ENCODE assay signal across 8 cellular contexts in genomic region chr16:89324056-89325010, GRCh38.
DNase-seq lines count a peak whose midpoint lies in the region; ATAC-seq and TF ChIP-seq lines count a peak whose summit lies in the region.

No MANE protein-coding gene starts in this region.

- peaks cover 71% of the 10 kb centered on the region for H3K4me1 ChIP-seq in CD8-positive, alpha-beta T cell (ENCODE audit: insufficient read depth, low read length)
- H3K4me1 ChIP-seq in HCT116 (ENCODE audit: control insufficient read depth in 1 of 2, insufficient read depth in 2 of 2, low read length in 2 of 2) (peaks cover 96 to 100% of the 10 kb centered on the region in 2 experiments), right atrium auricular region (peaks cover 4 to 85% of the 10 kb centered on the region in 2 donors)

- no peaks in the 10 kb centered on the region for H3K9me3 Mint-ChIP-seq in CD8-positive, alpha-beta T cell
- H3K9me3 Mint-ChIP-seq in activated CD4-positive, alpha-beta memory T cell treated with anti-CD3 and anti-CD28 coated beads, Interleukin-2, amount 10 ng/mL, durations not matched to agents 7 days and 5 days = no peaks in the 10 kb centered on the region
- no peaks in the 10 kb centered on the region for H3K9me3 Mint-ChIP-seq in stimulated activated memory B cell treated with anti-CD40 and anti-IgM and Interleukin-4, amounts not matched to agents 10 μg/mL and 1 μg/mL and 100 μg/mL, for 72 hours

- ATAC-seq in CD8-positive, alpha-beta T cell = no peak
- ATAC-seq in HCT116 = no peak
- peak; percentile 77 for ATAC-seq in stimulated activated memory B cell treated with anti-CD40 and anti-IgM and Interleukin-4, amounts not matched to agents 10 μg/mL and 1 μg/mL and 100 μg/mL, for 72 hours

- peaks cover 86% of the 10 kb centered on the region for H3K4me1 Mint-ChIP-seq in CD8-positive, alpha-beta T cell (ENCODE audit: low read depth)
- H3K4me1 Mint-ChIP-seq in activated CD4-positive, alpha-beta memory T cell treated with anti-CD3 and anti-CD28 coated beads, Interleukin-2, amount 10 ng/mL, durations not matched to agents 7 days and 5 days = peaks cover 91% of the 10 kb centered on the region
- peaks cover 92% of the 10 kb centered on the region for H3K4me1 Mint-ChIP-seq in stimulated activated memory B cell treated with anti-CD40 and anti-IgM and Interleukin-4, amounts not matched to agents 10 μg/mL and 1 μg/mL and 100 μg/mL, for 72 hours

- no TSS peak for BruUV-seq in HCT116 (replicated peaks; lab: Mats Ljungman, UMichigan)

- no peaks in the 10 kb centered on the region for H3K36me3 ChIP-seq in CD8-positive, alpha-beta T cell (ENCODE audit: insufficient read depth, low read length)
- H3K36me3 ChIP-seq in HCT116 (ENCODE audit: control insufficient read depth in 1 of 2, insufficient read depth in 2 of 2, low read length in 2 of 2) (peaks cover 0 to 10% of the 10 kb centered on the region in 2 experiments; a peak in 1 of 4 replicates), right atrium auricular region (no peaks in the 10 kb centered on the region)

- H4K20me1 ChIP-seq in HCT116 (ENCODE audit: insufficient read depth) = peaks cover 4% of the 10 kb centered on the region; the same call in 1 of the 2 replicates

- peaks cover 99% of the 10 kb centered on the region for H3K79me2 ChIP-seq in HCT116 (ENCODE audit: insufficient read depth, low read length)

- H3K4me3 ChIP-seq in CD8-positive, alpha-beta T cell (ENCODE audit: low read depth, low read length) = no peak overlapping the region
- H3K4me3 ChIP-seq in HCT116 (replicated peaks in 1 of 2; ENCODE audit: low read depth in 1 of 2, low read length in 2 of 2) (no peak overlapping the region), right atrium auricular region (no peak overlapping the region)

- peak overlapping the region; percentile 89 for H3K4me2 ChIP-seq in HCT116 (ENCODE audit: low read length)

- peak overlapping the region; percentile 11 for H3K4me3 Mint-ChIP-seq in CD8-positive, alpha-beta T cell
- no peak overlapping the region for H3K4me3 Mint-ChIP-seq in activated CD4-positive, alpha-beta memory T cell treated with anti-CD3 and anti-CD28 coated beads, Interleukin-2, amount 10 ng/mL, durations not matched to agents 7 days and 5 days
- peak overlapping the region; percentile 37 for H3K4me3 Mint-ChIP-seq in stimulated activated memory B cell treated with anti-CD40 and anti-IgM and Interleukin-4, amounts not matched to agents 10 μg/mL and 1 μg/mL and 100 μg/mL, for 72 hours

- no peak for TF ChIP-seq POLR2A in HCT116 (IDR thresholded peaks at IDR 0.05; ENCODE audit: borderline replicate concordance, extremely low read depth, insufficient read depth, insufficient read length)

- TF ChIP-seq CTCF in CD8-positive, alpha-beta T cell (IDR thresholded peaks at IDR 0.05) = no peak
- TF ChIP-seq CTCF in HCT116 (IDR thresholded peaks at IDR 0.05 in 2 of 3, conservative IDR thresholded peaks at IDR 0.05 in 1 of 3; ENCODE audit: borderline replicate concordance in 1 of 3, insufficient read depth in 1 of 3, low read depth in 2 of 3, low read length in 2 of 3) = no peak
- no peak for TF ChIP-seq CTCF in right atrium auricular region (IDR thresholded peaks at IDR 0.05)

- no peaks in the 10 kb centered on the region for H3K9me2 ChIP-seq in HCT116 (ENCODE audit: insufficient read depth)

- peak overlapping the region; percentile 37 for H3K27ac Mint-ChIP-seq in CD8-positive, alpha-beta T cell
- H3K27ac Mint-ChIP-seq in activated CD4-positive, alpha-beta memory T cell treated with anti-CD3 and anti-CD28 coated beads, Interleukin-2, amount 10 ng/mL, durations not matched to agents 7 days and 5 days = peak overlapping the region; percentile 69
- H3K27ac Mint-ChIP-seq in stimulated activated memory B cell treated with anti-CD40 and anti-IgM and Interleukin-4, amounts not matched to agents 10 μg/mL and 1 μg/mL and 100 μg/mL, for 72 hours = peak overlapping the region; percentile 55

- intact Hi-C loops in CD8-positive, alpha-beta T cell (cut with DNase I, micrococcal nuclease) = no loop called here
- intact Hi-C loops in HCT116 (cut with micrococcal nuclease) = loop anchor here (10.0 kb wide), 1 partner anchor 80 kb away; no protein-coding TSS in a partner anchor

- H2AFZ ChIP-seq in HCT116 (ENCODE audit: low read depth, low read length, poor library complexity, severe bottlenecking) = no peak overlapping the region

- H3K27me3 Mint-ChIP-seq in CD8-positive, alpha-beta T cell (ENCODE audit: low read depth) = no peaks in the 10 kb centered on the region
- no peaks in the 10 kb centered on the region for H3K27me3 Mint-ChIP-seq in activated CD4-positive, alpha-beta memory T cell treated with anti-CD3 and anti-CD28 coated beads, Interleukin-2, amount 10 ng/mL, durations not matched to agents 7 days and 5 days
- no peaks in the 10 kb centered on the region for H3K27me3 Mint-ChIP-seq in stimulated activated memory B cell treated with anti-CD40 and anti-IgM and Interleukin-4, amounts not matched to agents 10 μg/mL and 1 μg/mL and 100 μg/mL, for 72 hours

- TF ChIP-seq RAD21 in HCT116 (IDR thresholded peaks at IDR 0.05; ENCODE audit: low read depth) = no peak

- H3K9ac ChIP-seq in HCT116 (ENCODE audit: low read length) = peak overlapping the region; percentile 67

- H3K27ac ChIP-seq in CD8-positive, alpha-beta T cell (ENCODE audit: low read depth, low read length) = no peak overlapping the region
- H3K27ac ChIP-seq in HCT116 (ENCODE audit: low read depth, low read length) (peak overlapping the region; percentile 80), right atrium auricular region (peak overlapping the region; percentile 63 to 78)

- no peak for DNase-seq in CD8-positive, alpha-beta T cell
- DNase-seq in HCT116 (ENCODE audit: low read depth, low spot score) (no peak), right atrium auricular region (ENCODE audit: low spot score) (no peak), COLO668 (lab: John Stamatoyannopoulos, UW; ENCODE audit: unreplicated experiment) (no peak), H4 (ENCODE audit: low spot score) (no peak), NCI-H526 (lab: John Stamatoyannopoulos, UW) (no peak)
- peak; percentile 63 for DNase-seq in activated CD4-positive, alpha-beta memory T cell treated with anti-CD3 and anti-CD28 coated beads, Interleukin-2, amount 10 ng/mL, durations not matched to agents 7 days and 5 days

- no peaks in the 10 kb centered on the region for H3K9me3 ChIP-seq in CD8-positive, alpha-beta T cell (ENCODE audit: low read length)
- no peaks in the 10 kb centered on the region for H3K9me3 ChIP-seq in HCT116 (ENCODE audit: control insufficient read depth in 1 of 2, insufficient read depth in 1 of 2, low read depth in 1 of 2, low read length in 2 of 2)
- no peaks in the 10 kb centered on the region for H3K9me3 ChIP-seq in right atrium auricular region

- POLR2A ChIA-PET in CD8-positive, alpha-beta T cell (lab: Charles Lee) = interaction anchor here (1.8 kb wide), 1 partner anchor 17 kb away, joined by 4 read pairs; no protein-coding TSS in a partner anchor
- POLR2A ChIA-PET in HCT116 (lab: Charles Lee) = no interaction called here
- POLR2A ChIA-PET in activated CD4-positive, alpha-beta memory T cell treated with anti-CD3 and anti-CD28 coated beads, Interleukin-2, amount 10 ng/mL, durations not matched to agents 7 days and 5 days (lab: Charles Lee) = interaction anchor here (0.7 to 4.1 kb wide), 4 partner anchors 9 to 183 kb away, joined by 3 to 52 read pairs (median 6); partner anchors contain the start of gene SPG7

- H3K27me3 ChIP-seq in CD8-positive, alpha-beta T cell (ENCODE audit: insufficient read depth, low read length) = no peaks in the 10 kb centered on the region
- no peaks in the 10 kb centered on the region for H3K27me3 ChIP-seq in HCT116 (ENCODE audit: insufficient read depth, low read length)
- H3K27me3 ChIP-seq in right atrium auricular region = no peaks in the 10 kb centered on the region

- H3K36me3 Mint-ChIP-seq in CD8-positive, alpha-beta T cell = peaks cover 40% of the 10 kb centered on the region
- H3K36me3 Mint-ChIP-seq in activated CD4-positive, alpha-beta memory T cell treated with anti-CD3 and anti-CD28 coated beads, Interleukin-2, amount 10 ng/mL, durations not matched to agents 7 days and 5 days (ENCODE audit: low read depth) = peaks cover 55% of the 10 kb centered on the region
- H3K36me3 Mint-ChIP-seq in stimulated activated memory B cell treated with anti-CD40 and anti-IgM and Interleukin-4, amounts not matched to agents 10 μg/mL and 1 μg/mL and 100 μg/mL, for 72 hours = peaks cover 15% of the 10 kb centered on the region

- RAD21 ChIA-PET in HCT116 (lab: Charles Lee; ENCODE audit: low non-redundant PET in 1 of 2, low total read pairs in 2 of 2, uncharacterized antibody in 2 of 2, unreplicated experiment in 2 of 2) = no interaction called here

- CTCF ChIA-PET in CD8-positive, alpha-beta T cell (lab: Charles Lee) = interaction anchor here (1.1 to 1.5 kb wide), 2 partner anchors 9 to 233 kb away, joined by 3 read pairs; no protein-coding TSS in a partner anchor
- CTCF ChIA-PET in HCT116 (lab: Charles Lee) = no interaction called here
- CTCF ChIA-PET in activated CD4-positive, alpha-beta memory T cell treated with anti-CD3 and anti-CD28 coated beads, Interleukin-2, amount 10 ng/mL, durations not matched to agents 7 days and 5 days (lab: Charles Lee) = interaction anchor here (0.9 to 1.6 kb wide), 3 partner anchors 8 to 84 kb away, joined by 3 to 8 read pairs (median 5); no protein-coding TSS in a partner anchor

TF ChIP-seq in HCT116, 20 proteins besides CTCF, POLR2A, EP300 and RAD21 (continues in another document):
- TF ChIP-seq EZH2phosphoT487 (IDR thresholded peaks at IDR 0.05; ENCODE audit: borderline replicate concordance) (no peak), SP1 (IDR thresholded peaks at IDR 0.05; ENCODE audit: low read depth) (no peak), EZH2 (IDR thresholded peaks at IDR 0.05) (no peak), SRF (IDR thresholded peaks at IDR 0.05; ENCODE audit: low read depth) (no peak), MAX (IDR thresholded peaks at IDR 0.05) (no peak), ATF3 (IDR thresholded peaks at IDR 0.05) (no peak), CEBPB (IDR thresholded peaks at IDR 0.05; ENCODE audit: low read depth) (no peak), CBX3 (IDR thresholded peaks at IDR 0.05; ENCODE audit: low read depth) (no peak), POLR2AphosphoS5 (IDR thresholded peaks at IDR 0.05; ENCODE audit: low read depth, low read length) (no peak), YY1 (IDR thresholded peaks at IDR 0.05; ENCODE audit: extremely low read depth, insufficient replicate concordance, low read depth, low read length) (no peak), JUND (IDR thresholded peaks at IDR 0.05) (no peak), ELF1 (IDR thresholded peaks at IDR 0.05; ENCODE audit: borderline replicate concordance, low read depth) (no peak)
